In the genomic region with DNA sequence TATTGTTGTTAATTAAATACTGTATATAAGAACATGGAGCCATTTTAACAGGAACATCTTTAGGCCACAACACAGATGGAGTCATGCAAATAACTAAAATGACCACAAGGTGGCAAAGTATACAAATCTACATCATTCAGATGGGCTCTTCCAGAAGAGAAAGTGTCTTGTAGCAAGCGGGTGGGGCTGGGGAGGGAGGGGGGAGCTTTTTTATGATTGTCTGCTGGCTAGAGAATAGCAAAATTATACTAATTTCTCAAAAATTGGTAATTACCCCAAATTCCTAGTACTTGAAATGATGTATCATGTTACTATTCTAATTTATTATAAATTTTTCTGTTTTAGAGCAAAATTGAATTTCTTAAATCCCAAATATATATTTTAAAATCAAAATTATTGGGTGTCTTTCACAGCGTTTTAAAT, we compare ENCODE assay signal across 8 cellular contexts.
A peak's percentile ranks its signal among the peaks of the same experiment; 100 is the strongest.
DNase-seq lines count a peak whose midpoint lies in the region; TF ChIP-seq lines count a peak whose summit lies in the region.

No MANE protein-coding gene starts in this region.

- CTCF ChIA-PET in HEK293T (lab: Yijun Ruan, JAX) = interaction anchor here (0.7 to 0.9 kb wide), 2 partner anchors 172 to 665 kb away, joined by 3 read pairs; no protein-coding TSS in a partner anchor

- TF ChIP-seq CTCF in GM12865 (IDR thresholded peaks at IDR 0.05; ENCODE audit: insufficient read depth, low read depth, low read length, missing control alignments) (peak; percentile 26), osteocyte (IDR thresholded peaks at IDR 0.05) (peak; percentile 76)

- H3K4me3 Mint-ChIP-seq in osteocyte (ENCODE audit: unreplicated experiment) = no peak overlapping the region

- no peaks in the 10 kb centered on the region; the same call in 1 of the 2 replicates for H3K27me3 ChIP-seq in SJCRH30

- H3K27me3 Mint-ChIP-seq in osteocyte (ENCODE audit: unreplicated experiment) = peaks cover 23% of the 10 kb centered on the region

- H3K4me3 ChIP-seq in GM12865 (ENCODE audit: low read depth, low read length) (no peak overlapping the region), SJCRH30 (no peak overlapping the region)

- H3K9me3 ChIP-seq in SJCRH30 (replicated peaks) = no peaks in the 10 kb centered on the region

- H3K27ac Mint-ChIP-seq in osteocyte (ENCODE audit: unreplicated experiment) = no peak overlapping the region

- peak; percentile 54 for DNase-seq in GM12865 (ENCODE audit: low read depth)
- peak; percentile 61 for DNase-seq in HEK293T (ENCODE audit: extremely low spot score)
- peak; percentile 49 for DNase-seq in NCI-H1092 (lab: John Stamatoyannopoulos, UW)
- peak; percentile 15 to 78 for DNase-seq in SJCRH30
- DNase-seq in fibroblast of peridontal ligament (ENCODE audit: extremely low read depth) = peak; percentile 89
- no peak for DNase-seq in osteocyte (ENCODE audit: extremely low spot score, unreplicated experiment)
- DNase-seq in stimulated activated CD4-positive, alpha-beta T cell treated with anti-CD3 and anti-CD28 coated beads, Interleukin-4, amount 100 ng/mL, for 24 hours = no peak
- DNase-seq in islet precursor cell = no peak

- POLR2A ChIA-PET in HEK293T (lab: Yijun Ruan, JAX) = no interaction called here

- no peaks in the 10 kb centered on the region for H3K9me3 Mint-ChIP-seq in osteocyte (ENCODE audit: unreplicated experiment)

- no peaks in the 10 kb centered on the region for H3K4me1 Mint-ChIP-seq in osteocyte (ENCODE audit: unreplicated experiment)

- H3K36me3 Mint-ChIP-seq in osteocyte (ENCODE audit: unreplicated experiment) = no peaks in the 10 kb centered on the region

- no peaks in the 10 kb centered on the region for H3K36me3 ChIP-seq in SJCRH30

- no peaks in the 10 kb centered on the region for H3K4me1 ChIP-seq in SJCRH30

- no peak overlapping the region for H3K27ac ChIP-seq in SJCRH30

TF ChIP-seq in HEK293T, 16 proteins besides CTCF, POLR2A, EP300 and RAD21:
- TF ChIP-seq, protein P1, sequence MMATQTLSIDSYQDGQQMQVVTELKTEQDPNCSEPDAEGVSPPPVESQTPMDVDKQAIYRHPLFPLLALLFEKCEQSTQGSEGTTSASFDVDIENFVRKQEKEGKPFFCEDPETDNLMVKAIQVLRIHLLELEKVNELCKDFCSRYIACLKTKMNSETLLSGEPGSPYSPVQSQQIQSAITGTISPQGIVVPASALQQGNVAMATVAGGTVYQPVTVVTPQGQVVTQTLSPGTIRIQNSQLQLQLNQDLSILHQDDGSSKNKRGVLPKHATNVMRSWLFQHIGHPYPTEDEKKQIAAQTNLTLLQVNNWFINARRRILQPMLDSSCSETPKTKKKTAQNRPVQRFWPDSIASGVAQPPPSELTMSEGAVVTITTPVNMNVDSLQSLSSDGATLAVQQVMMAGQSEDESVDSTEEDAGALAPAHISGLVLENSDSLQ (IDR thresholded peaks at IDR 0.05) = no peak
- TF ChIP-seq SP1 (IDR thresholded peaks at IDR 0.05) (no peak), BHLHE40 (IDR thresholded peaks at IDR 0.05; ENCODE audit: borderline replicate concordance) (no peak)

Comparison
In these comparisons a context has a peak if more than half of its experiments do, and no peak if none do; other contexts are left out.
1. DNase-seq: peak in GM12865 (single experiment), HEK293T (single experiment), NCI-H1092 (single experiment), SJCRH30 (2 of 2) and fibroblast of peridontal ligament (single experiment); none in osteocyte (single experiment), stimulated activated CD4-positive, alpha-beta T cell treated with anti-CD3 and anti-CD28 coated beads, Interleukin-4, amount 100 ng/mL, for 24 hours (single experiment) and islet precursor cell (single experiment).